1 cellular context compared by ENCODE assay signal in the genomic region with DNA sequence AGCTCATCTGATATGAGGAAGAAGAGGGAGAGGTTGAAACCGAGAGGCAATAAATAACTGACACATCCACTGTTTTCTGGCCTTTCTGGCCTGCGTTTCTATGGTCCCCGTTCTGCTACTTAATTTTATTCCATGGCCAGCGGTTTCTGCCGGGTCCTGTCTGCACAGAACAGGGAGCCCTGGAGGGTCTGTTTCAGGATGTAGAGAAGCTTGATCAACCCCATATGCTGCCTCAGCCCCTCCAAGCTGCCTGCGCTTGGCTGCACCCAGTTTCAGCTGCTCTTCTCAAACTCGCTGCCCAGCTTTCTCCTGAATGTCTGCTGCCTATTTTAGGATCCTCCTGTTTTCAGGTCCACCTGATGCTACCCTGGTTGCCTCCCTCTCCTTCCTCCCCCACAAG.
TF ChIP-seq lines count a peak whose summit lies in the region.

No MANE protein-coding gene starts in this region.

TF ChIP-seq in WTC11, 78 proteins besides CTCF, POLR2A, EP300 and RAD21 (continued from another document):
- TF ChIP-seq, protein P1, sequence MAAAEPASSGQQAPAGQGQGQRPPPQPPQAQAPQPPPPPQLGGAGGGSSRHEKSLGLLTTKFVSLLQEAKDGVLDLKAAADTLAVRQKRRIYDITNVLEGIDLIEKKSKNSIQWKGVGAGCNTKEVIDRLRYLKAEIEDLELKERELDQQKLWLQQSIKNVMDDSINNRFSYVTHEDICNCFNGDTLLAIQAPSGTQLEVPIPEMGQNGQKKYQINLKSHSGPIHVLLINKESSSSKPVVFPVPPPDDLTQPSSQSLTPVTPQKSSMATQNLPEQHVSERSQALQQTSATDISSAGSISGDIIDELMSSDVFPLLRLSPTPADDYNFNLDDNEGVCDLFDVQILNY (CRISPR knock-in tag; IDR thresholded peaks at IDR 0.05) = no peak
- TF ChIP-seq, protein P2, sequence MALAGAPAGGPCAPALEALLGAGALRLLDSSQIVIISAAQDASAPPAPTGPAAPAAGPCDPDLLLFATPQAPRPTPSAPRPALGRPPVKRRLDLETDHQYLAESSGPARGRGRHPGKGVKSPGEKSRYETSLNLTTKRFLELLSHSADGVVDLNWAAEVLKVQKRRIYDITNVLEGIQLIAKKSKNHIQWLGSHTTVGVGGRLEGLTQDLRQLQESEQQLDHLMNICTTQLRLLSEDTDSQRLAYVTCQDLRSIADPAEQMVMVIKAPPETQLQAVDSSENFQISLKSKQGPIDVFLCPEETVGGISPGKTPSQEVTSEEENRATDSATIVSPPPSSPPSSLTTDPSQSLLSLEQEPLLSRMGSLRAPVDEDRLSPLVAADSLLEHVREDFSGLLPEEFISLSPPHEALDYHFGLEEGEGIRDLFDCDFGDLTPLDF (CRISPR knock-in tag; IDR thresholded peaks at IDR 0.05) = no peak
